Comparison of ENCODE assay signal across 2 cellular contexts in the genomic region with DNA sequence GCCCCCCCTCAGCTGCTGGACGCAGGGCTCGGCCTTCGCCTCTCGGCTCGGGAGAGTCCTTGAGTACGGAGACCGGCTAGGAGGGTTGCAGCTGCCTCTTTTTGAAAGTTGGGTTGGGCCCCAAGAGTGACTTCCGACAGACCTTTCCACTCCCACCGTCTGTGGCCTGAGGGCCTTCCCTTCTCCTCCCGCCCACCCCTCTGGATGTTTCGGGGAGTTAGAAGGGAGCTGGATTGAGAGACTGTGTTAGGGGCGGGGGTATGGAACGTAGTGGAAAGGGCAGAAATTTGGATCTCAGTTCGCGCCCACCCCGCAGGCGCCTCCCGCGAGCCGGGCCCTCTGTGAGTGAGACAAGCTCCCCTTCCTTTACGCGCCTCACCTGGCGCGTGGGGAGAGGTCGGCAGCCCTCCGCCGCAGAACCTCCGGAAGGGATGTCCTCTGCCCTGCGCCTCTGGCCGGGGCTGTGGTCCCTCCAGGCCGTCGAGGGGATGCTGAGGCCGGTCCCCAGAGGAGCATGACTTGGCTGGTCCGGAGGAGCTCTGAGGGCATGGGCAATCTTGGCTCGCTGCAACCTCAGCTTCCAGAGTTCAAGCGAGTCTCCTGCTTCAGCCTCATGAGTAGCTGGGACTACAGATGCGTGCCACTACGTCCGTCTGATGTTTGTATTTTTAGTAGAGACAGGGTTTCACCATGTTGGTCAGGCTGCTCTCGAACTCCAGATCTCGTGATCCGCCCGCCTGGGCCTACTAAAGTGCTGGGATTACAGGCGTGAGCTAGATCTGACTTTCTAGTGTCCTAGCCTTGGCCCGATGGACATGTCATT.
TF ChIP-seq lines count a peak whose summit lies in the region.

No MANE protein-coding gene starts in this region.

TF ChIP-seq in A549, 52 proteins besides CTCF, POLR2A, EP300 and RAD21 (continued from another document):
- no peak for TF ChIP-seq JUN (IDR thresholded peaks at IDR 0.05)
- peak; percentile 37; the same call in 1 of the 2 replicates for TF ChIP-seq KDM5A (IDR thresholded peaks at IDR 0.05)
- no peak for TF ChIP-seq FOXS1 (CRISPR knock-in tag; IDR thresholded peaks at IDR 0.05)
- no peak for TF ChIP-seq SMC3 (IDR thresholded peaks at IDR 0.05)
- no peak for TF ChIP-seq TFCP2L1 (CRISPR knock-in tag; IDR thresholded peaks at IDR 0.05)
- TF ChIP-seq FOSL2 (IDR thresholded peaks at IDR 0.05) = no peak
- no peak for TF ChIP-seq FOSL2 (CRISPR knock-in tag; IDR thresholded peaks at IDR 0.05)
- TF ChIP-seq SREBF2 (IDR thresholded peaks at IDR 0.05) = no peak

TF ChIP-seq in HepG2, 621 proteins besides CTCF, POLR2A, EP300 and RAD21 (continued from another document and continues in another):
- TF ChIP-seq FLYWCH1 (CRISPR knock-in tag; IDR thresholded peaks at IDR 0.05) (0 out of 2 replicates have a peak, but pooled peaks have one; percentile 33), ZNF883 (CRISPR knock-in tag; IDR thresholded peaks at IDR 0.05; ENCODE audit: not compliant biosample characterization) (peak; percentile 33), XRCC5 (optimal IDR thresholded peaks at IDR 0.05; ENCODE audit: low read length) (no peak), SALL1 (CRISPR knock-in tag; IDR thresholded peaks at IDR 0.05) (no peak), RBM22 (optimal IDR thresholded peaks at IDR 0.05; ENCODE audit: low read length) (peak; percentile 42), U2AF1 (optimal IDR thresholded peaks at IDR 0.05; ENCODE audit: low read depth, low read length) (peak; percentile 84), ZBTB38 (CRISPR knock-in tag; IDR thresholded peaks at IDR 0.05) (peak; percentile 84), SSRP1 (CRISPR knock-in tag; IDR thresholded peaks at IDR 0.05) (peak; percentile 64; the same call in 1 of the 2 replicates), KMT2B (CRISPR knock-in tag; IDR thresholded peaks at IDR 0.05) (peak; percentile 37; the same call in 1 of the 2 replicates), ZNF788 (CRISPR knock-in tag; IDR thresholded peaks at IDR 0.05; ENCODE audit: borderline replicate concordance) (peak; percentile 60; the same call in 1 of the 2 replicates), ZSCAN31 (CRISPR knock-in tag; IDR thresholded peaks at IDR 0.05; ENCODE audit: low read depth) (no peak; the same call in 1 of the 2 replicates), ZNF292 (CRISPR knock-in tag; IDR thresholded peaks at IDR 0.05; ENCODE audit: borderline replicate concordance, low read depth) (no peak), NRL (CRISPR knock-in tag; IDR thresholded peaks at IDR 0.05; ENCODE audit: borderline replicate concordance) (peak; percentile 52; the same call in 1 of the 2 replicates), MTF2 (CRISPR knock-in tag; IDR thresholded peaks at IDR 0.05; ENCODE audit: borderline replicate concordance) (0 out of 2 replicates have a peak, but pooled peaks have one; percentile 28), IRF2 (CRISPR knock-in tag; IDR thresholded peaks at IDR 0.05) (peak; percentile 24; the same call in 1 of the 2 replicates), ZNF800 (CRISPR knock-in tag; IDR thresholded peaks at IDR 0.05) (0 out of 2 replicates have a peak, but pooled peaks have one; percentile 32), EED (CRISPR knock-in tag; IDR thresholded peaks at IDR 0.05) (peak; percentile 33; the same call in 1 of the 2 replicates), ZNF598 (CRISPR knock-in tag; IDR thresholded peaks at IDR 0.05; ENCODE audit: borderline replicate concordance) (peak; percentile 32), HOXA3 (CRISPR knock-in tag; IDR thresholded peaks at IDR 0.05) (peak; percentile 9; the same call in 1 of the 2 replicates), SIN3A (IDR thresholded peaks at IDR 0.05; ENCODE audit: borderline replicate concordance, low read depth, low read length) (0 out of 2 replicates have a peak, but pooled peaks have one; percentile 4), THYN1 (CRISPR knock-in tag; IDR thresholded peaks at IDR 0.05; ENCODE audit: borderline replicate concordance, low read depth) (0 out of 2 replicates have a peak, but pooled peaks have one; percentile 43), SAP130 (CRISPR knock-in tag; IDR thresholded peaks at IDR 0.05; ENCODE audit: low read depth) (peak; percentile 10), JARID2 (CRISPR knock-in tag; IDR thresholded peaks at IDR 0.05; ENCODE audit: insufficient replicate concordance) (no peak), ZNF354B (CRISPR knock-in tag; IDR thresholded peaks at IDR 0.05) (peak; percentile 44; the same call in 1 of the 2 replicates), ZNF33B (CRISPR knock-in tag; IDR thresholded peaks at IDR 0.05) (0 out of 2 replicates have a peak, but pooled peaks have one; percentile 9), PAX8 (CRISPR knock-in tag; IDR thresholded peaks at IDR 0.05; ENCODE audit: borderline replicate concordance) (0 out of 2 replicates have a peak, but pooled peaks have one; percentile 14), TMF1 (CRISPR knock-in tag; IDR thresholded peaks at IDR 0.05; ENCODE audit: low read depth) (peak; percentile 24; the same call in 1 of the 2 replicates), ZFY (CRISPR knock-in tag; IDR thresholded peaks at IDR 0.05) (peak; percentile 3; the same call in 1 of the 2 replicates), ZNF350 (CRISPR knock-in tag; IDR thresholded peaks at IDR 0.05; ENCODE audit: borderline replicate concordance, low read depth) (peak; percentile 35; the same call in 1 of the 2 replicates), ZNF879 (CRISPR knock-in tag; IDR thresholded peaks at IDR 0.05) (peak; percentile 85), ZNF772 (CRISPR knock-in tag; IDR thresholded peaks at IDR 0.05) (peak; percentile 65; the same call in 1 of the 2 replicates), ZNF512B (CRISPR knock-in tag; IDR thresholded peaks at IDR 0.05; ENCODE audit: borderline replicate concordance) (no peak), ZNF558 (CRISPR knock-in tag; IDR thresholded peaks at IDR 0.05; ENCODE audit: borderline replicate concordance) (peak; percentile 5; the same call in 1 of the 2 replicates), CC2D1A (CRISPR knock-in tag; IDR thresholded peaks at IDR 0.05) (peak; percentile 15; the same call in 1 of the 2 replicates), GLI4 (CRISPR knock-in tag; IDR thresholded peaks at IDR 0.05; ENCODE audit: borderline replicate concordance) (0 out of 2 replicates have a peak, but pooled peaks have one; percentile 13), TEF (CRISPR knock-in tag; IDR thresholded peaks at IDR 0.05) (no peak), ZKSCAN5 (CRISPR knock-in tag; IDR thresholded peaks at IDR 0.05) (peak; percentile 57; the same call in 1 of the 2 replicates), ZNF317 (CRISPR knock-in tag; IDR thresholded peaks at IDR 0.05) (0 out of 2 replicates have a peak, but pooled peaks have one; percentile 2), ZC3H13 (CRISPR knock-in tag; IDR thresholded peaks at IDR 0.05) (peak; percentile 34)
- TF ChIP-seq, protein P1, sequence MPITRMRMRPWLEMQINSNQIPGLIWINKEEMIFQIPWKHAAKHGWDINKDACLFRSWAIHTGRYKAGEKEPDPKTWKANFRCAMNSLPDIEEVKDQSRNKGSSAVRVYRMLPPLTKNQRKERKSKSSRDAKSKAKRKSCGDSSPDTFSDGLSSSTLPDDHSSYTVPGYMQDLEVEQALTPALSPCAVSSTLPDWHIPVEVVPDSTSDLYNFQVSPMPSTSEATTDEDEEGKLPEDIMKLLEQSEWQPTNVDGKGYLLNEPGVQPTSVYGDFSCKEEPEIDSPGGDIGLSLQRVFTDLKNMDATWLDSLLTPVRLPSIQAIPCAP (CRISPR knock-in tag; IDR thresholded peaks at IDR 0.05; ENCODE audit: low read depth) = no peak
- TF ChIP-seq, protein P2, sequence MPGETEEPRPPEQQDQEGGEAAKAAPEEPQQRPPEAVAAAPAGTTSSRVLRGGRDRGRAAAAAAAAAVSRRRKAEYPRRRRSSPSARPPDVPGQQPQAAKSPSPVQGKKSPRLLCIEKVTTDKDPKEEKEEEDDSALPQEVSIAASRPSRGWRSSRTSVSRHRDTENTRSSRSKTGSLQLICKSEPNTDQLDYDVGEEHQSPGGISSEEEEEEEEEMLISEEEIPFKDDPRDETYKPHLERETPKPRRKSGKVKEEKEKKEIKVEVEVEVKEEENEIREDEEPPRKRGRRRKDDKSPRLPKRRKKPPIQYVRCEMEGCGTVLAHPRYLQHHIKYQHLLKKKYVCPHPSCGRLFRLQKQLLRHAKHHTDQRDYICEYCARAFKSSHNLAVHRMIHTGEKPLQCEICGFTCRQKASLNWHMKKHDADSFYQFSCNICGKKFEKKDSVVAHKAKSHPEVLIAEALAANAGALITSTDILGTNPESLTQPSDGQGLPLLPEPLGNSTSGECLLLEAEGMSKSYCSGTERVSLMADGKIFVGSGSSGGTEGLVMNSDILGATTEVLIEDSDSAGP (CRISPR knock-in tag; IDR thresholded peaks at IDR 0.05; ENCODE audit: borderline replicate concordance) = 0 out of 2 replicates have a peak, but pooled peaks have one; percentile 6
- TF ChIP-seq, protein P3, sequence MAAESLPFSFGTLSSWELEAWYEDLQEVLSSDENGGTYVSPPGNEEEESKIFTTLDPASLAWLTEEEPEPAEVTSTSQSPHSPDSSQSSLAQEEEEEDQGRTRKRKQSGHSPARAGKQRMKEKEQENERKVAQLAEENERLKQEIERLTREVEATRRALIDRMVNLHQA (CRISPR knock-in tag; IDR thresholded peaks at IDR 0.05) = no peak
- TF ChIP-seq, protein P4, sequence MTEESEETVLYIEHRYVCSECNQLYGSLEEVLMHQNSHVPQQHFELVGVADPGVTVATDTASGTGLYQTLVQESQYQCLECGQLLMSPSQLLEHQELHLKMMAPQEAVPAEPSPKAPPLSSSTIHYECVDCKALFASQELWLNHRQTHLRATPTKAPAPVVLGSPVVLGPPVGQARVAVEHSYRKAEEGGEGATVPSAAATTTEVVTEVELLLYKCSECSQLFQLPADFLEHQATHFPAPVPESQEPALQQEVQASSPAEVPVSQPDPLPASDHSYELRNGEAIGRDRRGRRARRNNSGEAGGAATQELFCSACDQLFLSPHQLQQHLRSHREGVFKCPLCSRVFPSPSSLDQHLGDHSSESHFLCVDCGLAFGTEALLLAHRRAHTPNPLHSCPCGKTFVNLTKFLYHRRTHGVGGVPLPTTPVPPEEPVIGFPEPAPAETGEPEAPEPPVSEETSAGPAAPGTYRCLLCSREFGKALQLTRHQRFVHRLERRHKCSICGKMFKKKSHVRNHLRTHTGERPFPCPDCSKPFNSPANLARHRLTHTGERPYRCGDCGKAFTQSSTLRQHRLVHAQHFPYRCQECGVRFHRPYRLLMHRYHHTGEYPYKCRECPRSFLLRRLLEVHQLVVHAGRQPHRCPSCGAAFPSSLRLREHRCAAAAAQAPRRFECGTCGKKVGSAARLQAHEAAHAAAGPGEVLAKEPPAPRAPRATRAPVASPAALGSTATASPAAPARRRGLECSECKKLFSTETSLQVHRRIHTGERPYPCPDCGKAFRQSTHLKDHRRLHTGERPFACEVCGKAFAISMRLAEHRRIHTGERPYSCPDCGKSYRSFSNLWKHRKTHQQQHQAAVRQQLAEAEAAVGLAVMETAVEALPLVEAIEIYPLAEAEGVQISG (CRISPR knock-in tag; IDR thresholded peaks at IDR 0.05) = no peak
- TF ChIP-seq, protein P5, sequence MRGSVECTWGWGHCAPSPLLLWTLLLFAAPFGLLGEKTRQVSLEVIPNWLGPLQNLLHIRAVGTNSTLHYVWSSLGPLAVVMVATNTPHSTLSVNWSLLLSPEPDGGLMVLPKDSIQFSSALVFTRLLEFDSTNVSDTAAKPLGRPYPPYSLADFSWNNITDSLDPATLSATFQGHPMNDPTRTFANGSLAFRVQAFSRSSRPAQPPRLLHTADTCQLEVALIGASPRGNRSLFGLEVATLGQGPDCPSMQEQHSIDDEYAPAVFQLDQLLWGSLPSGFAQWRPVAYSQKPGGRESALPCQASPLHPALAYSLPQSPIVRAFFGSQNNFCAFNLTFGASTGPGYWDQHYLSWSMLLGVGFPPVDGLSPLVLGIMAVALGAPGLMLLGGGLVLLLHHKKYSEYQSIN (CRISPR knock-in tag; IDR thresholded peaks at IDR 0.05; ENCODE audit: borderline replicate concordance) = 0 out of 2 replicates have a peak, but pooled peaks have one; percentile 10
